Comparison of ENCODE assay signal across 13 cellular contexts in genomic region chr15:58522391-58522790, GRCh38.
A peak's percentile ranks its signal among the peaks of the same experiment; 100 is the strongest.
DNase-seq lines count a peak whose midpoint lies in the region; ATAC-seq, FAIRE-seq and TF ChIP-seq lines count a peak whose summit lies in the region.
"Had no signal": no experiment of that assay in that cellular context is flagged by ENCODE, and none has a peak within 500 bp of the region (broad histone marks: within the 10 kb centered on the region; RNA-seq: fewer than 3 reads in every experiment).

No MANE protein-coding gene starts in this region.

- TF ChIP-seq POLR2A in stomach (IDR thresholded peaks at IDR 0.05): no peak

- H3K9me3 ChIP-seq in astrocyte (ENCODE audit: insufficient read depth, low read depth, low read length) (no peaks in the 10 kb centered on the region), stomach (no peaks in the 10 kb centered on the region)
- H3K9me3 ChIP-seq in naive thymus-derived CD4-positive, alpha-beta T cell (ENCODE audit: control insufficient read depth in 2 of 3, low read length in 3 of 3): no peaks in the 10 kb centered on the region

- no peak for TF ChIP-seq CTCF in astrocyte (IDR thresholded peaks at IDR 0.05; ENCODE audit: insufficient read depth, low read depth, low read length)
- TF ChIP-seq CTCF in progenitor cell of endocrine pancreas (IDR thresholded peaks at IDR 0.05; ENCODE audit: unreplicated experiment): no peak
- no peak for TF ChIP-seq CTCF in omental fat pad (IDR thresholded peaks at IDR 0.05)
- TF ChIP-seq CTCF in stomach (IDR thresholded peaks at IDR 0.05): no peak

- no peak overlapping the region for H3K4me3 ChIP-seq in astrocyte (ENCODE audit: insufficient read depth, low read depth, low read length)
- H3K4me3 ChIP-seq in naive thymus-derived CD4-positive, alpha-beta T cell (ENCODE audit: low read length): no peak overlapping the region
- no peak overlapping the region for H3K4me3 ChIP-seq in stomach
- H3K4me3 ChIP-seq: cardiac muscle cell had no signal

- no peak overlapping the region for H3K9ac ChIP-seq in astrocyte (ENCODE audit: low read length)

- CTCF ChIA-PET in naive thymus-derived CD4-positive, alpha-beta T cell (lab: Charles Lee): no interaction called here
- CTCF ChIA-PET in activated CD4-positive, alpha-beta T cell treated with anti-CD3 and anti-CD28 coated beads for 36 hours (lab: Charles Lee): interaction anchor here (0.7 to 1.0 kb wide), 3 partner anchors 16 to 210 kb away, joined by 3 to 4 read pairs (median 3); no protein-coding TSS in a partner anchor

- no peaks in the 10 kb centered on the region for H3K79me2 ChIP-seq in astrocyte (ENCODE audit: insufficient read depth, low read length)

- H3K36me3 ChIP-seq in astrocyte (ENCODE audit: insufficient read depth, low read length): no peaks in the 10 kb centered on the region
- no peaks in the 10 kb centered on the region for H3K36me3 ChIP-seq in naive thymus-derived CD4-positive, alpha-beta T cell (ENCODE audit: control insufficient read depth in 2 of 3, insufficient read depth in 3 of 3, low read length in 3 of 3)
- H3K36me3 ChIP-seq in stomach: no peaks in the 10 kb centered on the region
- H3K36me3 ChIP-seq: cardiac muscle cell had no signal

- H3K4me2 ChIP-seq in astrocyte (ENCODE audit: low read length): no peak overlapping the region

- intact Hi-C loops in left ventricle myocardium superior (cut with micrococcal nuclease): no loop called here
- intact Hi-C loops in naive thymus-derived CD4-positive, alpha-beta T cell (cut with micrococcal nuclease): no loop called here
- intact Hi-C loops in activated CD4-positive, alpha-beta T cell treated with anti-CD3 and anti-CD28 coated beads for 36 hours (cut with DNase I, micrococcal nuclease): no loop called here
- intact Hi-C loops in stomach (cut with DNase I; ENCODE audit: low total_unique reads): no loop called here

- H3K4me3 Mint-ChIP-seq in astrocyte (ENCODE audit: unreplicated experiment) (no peak overlapping the region), progenitor cell of endocrine pancreas (ENCODE audit: low read depth) (no peak overlapping the region)
- H3K4me3 Mint-ChIP-seq in naive thymus-derived CD4-positive, alpha-beta T cell: no peak overlapping the region
- no peak overlapping the region for H3K4me3 Mint-ChIP-seq in activated CD4-positive, alpha-beta T cell treated with anti-CD3 and anti-CD28 coated beads for 36 hours

- no peak overlapping the region for H2AFZ ChIP-seq in astrocyte (ENCODE audit: low read depth, low read length)

- ATAC-seq in left ventricle myocardium superior (peak; percentile 73), omental fat pad (ENCODE audit: low FRiP score) (no peak)
- no peak for ATAC-seq in naive thymus-derived CD4-positive, alpha-beta T cell
- ATAC-seq in activated CD4-positive, alpha-beta T cell treated with anti-CD3 and anti-CD28 coated beads for 36 hours: no peak

- 67 to 93% (median 83%) methylated on average over 9 of the region's 9 CpGs for WGBS in stomach, 5 donors

- no peak for FAIRE-seq in astrocyte (lab: Jason Lieb, UNC)
- FAIRE-seq: frontal cortex had no signal

- H4K20me1 ChIP-seq in astrocyte (ENCODE audit: insufficient read depth, low read length): no peaks in the 10 kb centered on the region

- peak overlapping the region; percentile 49 for H3K27ac Mint-ChIP-seq in astrocyte (ENCODE audit: unreplicated experiment)
- H3K27ac Mint-ChIP-seq in progenitor cell of endocrine pancreas: peak overlapping the region; percentile 5
- peak overlapping the region in 4 of 9 donors; percentile 43 to 84 (median 49) for H3K27ac Mint-ChIP-seq in naive thymus-derived CD4-positive, alpha-beta T cell
- H3K27ac Mint-ChIP-seq in activated CD4-positive, alpha-beta T cell treated with anti-CD3 and anti-CD28 coated beads for 36 hours: no peak overlapping the region

- DNase-seq in C1 segment of cervical spinal cord (lab: John Stamatoyannopoulos, UW): peak in 13 of 14 donors; percentile 23 to 81 (median 63)
- no peak for DNase-seq in astrocyte (ENCODE audit: low read depth)
- peak; percentile 76 for DNase-seq in left ventricle myocardium superior
- no peak for DNase-seq in progenitor cell of endocrine pancreas (ENCODE audit: low spot score, unreplicated experiment)
- DNase-seq in omental fat pad (ENCODE audit: low spot score): no peak
- no peak for DNase-seq in naive thymus-derived CD4-positive, alpha-beta T cell
- no peak for DNase-seq in activated CD4-positive, alpha-beta T cell treated with anti-CD3 and anti-CD28 coated beads for 36 hours
- no peak for DNase-seq in stomach
- DNase-seq: NCI-H1105 treated with DMSO at 0.1 percent for 48 hours; stimulated activated CD4-positive, alpha-beta T cell treated with anti-CD3 and anti-CD28 coated beads, Interleukin-1b, Interleukin-23, amount 100 ng/mL, for 48 hours had no signal

- H3K27ac ChIP-seq in astrocyte (ENCODE audit: low read depth, low read length) (no peak overlapping the region), stomach (peak overlapping the region in 1 of 5 donors; percentile 16)
- H3K27ac ChIP-seq in naive thymus-derived CD4-positive, alpha-beta T cell (ENCODE audit: low read depth, low read length): no peak overlapping the region
- H3K27ac ChIP-seq: C4-2B, cardiac muscle cell had no signal

- H3K27me3 ChIP-seq in astrocyte (ENCODE audit: insufficient read depth, low read length) (no peaks in the 10 kb centered on the region), stomach (no peaks in the 10 kb centered on the region)
- H3K27me3 ChIP-seq in naive thymus-derived CD4-positive, alpha-beta T cell (ENCODE audit: control insufficient read depth in 2 of 2, insufficient read depth in 2 of 2, low read length in 2 of 2): no peaks in the 10 kb centered on the region
- H3K27me3 ChIP-seq: cardiac muscle cell had no signal

- POLR2A ChIA-PET in naive thymus-derived CD4-positive, alpha-beta T cell (lab: Charles Lee): no interaction called here
- POLR2A ChIA-PET in activated CD4-positive, alpha-beta T cell treated with anti-CD3 and anti-CD28 coated beads for 36 hours (lab: Charles Lee): no interaction called here

- H3K9me3 Mint-ChIP-seq in astrocyte (ENCODE audit: unreplicated experiment) (no peaks in the 10 kb centered on the region), progenitor cell of endocrine pancreas (ENCODE audit: low read depth) (no peaks in the 10 kb centered on the region)
- H3K9me3 Mint-ChIP-seq in naive thymus-derived CD4-positive, alpha-beta T cell: peaks cover 0 to 3% (median 0%) of the 10 kb centered on the region in 11 donors
- H3K9me3 Mint-ChIP-seq in activated CD4-positive, alpha-beta T cell treated with anti-CD3 and anti-CD28 coated beads for 36 hours (ENCODE audit: low read depth): no peaks in the 10 kb centered on the region

- no peaks in the 10 kb centered on the region for H3K36me3 Mint-ChIP-seq in astrocyte (ENCODE audit: low read depth, unreplicated experiment)
- H3K36me3 Mint-ChIP-seq in progenitor cell of endocrine pancreas (ENCODE audit: insufficient read depth): no peaks in the 10 kb centered on the region
- peaks cover 0 to 16% (median 0%) of the 10 kb centered on the region in 5 donors for H3K36me3 Mint-ChIP-seq in naive thymus-derived CD4-positive, alpha-beta T cell
- H3K36me3 Mint-ChIP-seq in activated CD4-positive, alpha-beta T cell treated with anti-CD3 and anti-CD28 coated beads for 36 hours (ENCODE audit: low read depth): no peaks in the 10 kb centered on the region

- H3K4me1 Mint-ChIP-seq in astrocyte (ENCODE audit: low read depth, unreplicated experiment) (peaks cover 28% of the 10 kb centered on the region), progenitor cell of endocrine pancreas (ENCODE audit: low read depth) (peaks cover 18% of the 10 kb centered on the region)
- peaks cover 27 to 53% (median 37%) of the 10 kb centered on the region in 7 donors for H3K4me1 Mint-ChIP-seq in naive thymus-derived CD4-positive, alpha-beta T cell
- peaks cover 32% of the 10 kb centered on the region for H3K4me1 Mint-ChIP-seq in activated CD4-positive, alpha-beta T cell treated with anti-CD3 and anti-CD28 coated beads for 36 hours

- H3K27me3 Mint-ChIP-seq in astrocyte (ENCODE audit: low read depth, unreplicated experiment): peaks cover 2% of the 10 kb centered on the region
- H3K27me3 Mint-ChIP-seq in progenitor cell of endocrine pancreas: peaks cover 19% of the 10 kb centered on the region
- H3K27me3 Mint-ChIP-seq in naive thymus-derived CD4-positive, alpha-beta T cell: no peaks in the 10 kb centered on the region
- peaks cover 3% of the 10 kb centered on the region for H3K27me3 Mint-ChIP-seq in activated CD4-positive, alpha-beta T cell treated with anti-CD3 and anti-CD28 coated beads for 36 hours

- no peak for TF ChIP-seq EP300 in stomach (IDR thresholded peaks at IDR 0.05)

- H3K4me1 ChIP-seq in astrocyte (ENCODE audit: insufficient read depth, low read length) (peaks cover 15% of the 10 kb centered on the region), stomach (peaks cover 4 to 45% (median 15%) of the 10 kb centered on the region in 4 donors)
- peaks cover 0 to 24% of the 10 kb centered on the region in 2 donors for H3K4me1 ChIP-seq in naive thymus-derived CD4-positive, alpha-beta T cell (ENCODE audit: control insufficient read depth in 2 of 2, insufficient read depth in 2 of 2, low read length in 2 of 2)

Comparison
In these comparisons a context has a peak if more than half of its experiments do, and no peak if none do; other contexts are left out.
1. DNase-seq: peak in C1 segment of cervical spinal cord (13 of 14) and left ventricle myocardium superior (single experiment); none in astrocyte (single experiment), progenitor cell of endocrine pancreas (single experiment), omental fat pad (single experiment), naive thymus-derived CD4-positive, alpha-beta T cell (0 of 9), activated CD4-positive, alpha-beta T cell treated with anti-CD3 and anti-CD28 coated beads for 36 hours (single experiment) and stomach (single experiment).